Comparison of ENCODE assay signal across 10 cellular contexts in the genomic region with DNA sequence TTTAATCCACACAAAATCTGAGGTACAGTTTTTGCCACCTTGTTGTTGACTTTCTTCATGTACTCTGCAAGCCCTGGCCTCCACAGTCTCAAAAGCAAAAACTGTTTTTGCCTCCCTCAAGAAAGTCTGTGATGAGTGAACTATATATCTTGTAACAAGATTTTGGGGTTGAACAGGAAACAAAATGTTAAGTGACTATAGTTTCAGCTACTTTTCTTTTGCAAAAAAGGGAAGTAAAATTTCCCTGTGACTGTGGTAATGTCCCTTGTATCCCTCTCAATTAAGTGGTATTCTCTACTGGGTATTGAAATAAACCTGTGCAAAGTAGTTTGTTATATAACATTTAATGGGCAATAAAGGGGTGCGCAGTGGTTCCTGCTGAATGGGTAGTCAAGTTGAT. TPM values are rescaled to one million over a fixed set of nuclear protein-coding genes. Genes with fewer than 3 reads are reported as not detected.
DNase-seq lines count a peak whose midpoint lies in the region; ATAC-seq and TF ChIP-seq lines count a peak whose summit lies in the region.
"Had no signal": no experiment of that assay in that cellular context is flagged by ENCODE, and none has a peak within 500 bp of the region (broad histone marks: within the 10 kb centered on the region; RNA-seq: fewer than 3 reads in every experiment).

No MANE protein-coding gene starts in this region.

- no TSS peak for BruUV-seq in Calu3 (replicated peaks; lab: Mats Ljungman, UMichigan)

- peaks cover 59% of the 10 kb centered on the region for H3K4me1 Mint-ChIP-seq in activated naive CD8-positive, alpha-beta T cell treated with anti-CD3 and anti-CD28 coated beads for 36 hours
- H3K4me1 Mint-ChIP-seq in Calu3 (ENCODE audit: low read depth, unreplicated experiment) (peaks cover 42% of the 10 kb centered on the region), glutamatergic neuron (ENCODE audit: low read depth, unreplicated experiment) (peaks cover 11% of the 10 kb centered on the region)

- no peak overlapping the region for H3K4me3 ChIP-seq in uterus
- H3K4me3 ChIP-seq: testis had no signal

- H3K4me1 ChIP-seq in uterus = peaks cover 0 to 6% of the 10 kb centered on the region in 2 donors
- H3K4me1 ChIP-seq: testis had no signal

- intact Hi-C loops in Calu3 (cut with micrococcal nuclease; ENCODE audit: unreplicated experiment) = no loop called here
- intact Hi-C loops in uterus (cut with DNase I; ENCODE audit: low total_unique reads) = no loop called here

- no peaks in the 10 kb centered on the region for H3K9me3 Mint-ChIP-seq in activated naive CD8-positive, alpha-beta T cell treated with anti-CD3 and anti-CD28 coated beads for 36 hours
- H3K9me3 Mint-ChIP-seq in Calu3 (ENCODE audit: low read depth, unreplicated experiment) (no peaks in the 10 kb centered on the region), glutamatergic neuron (ENCODE audit: unreplicated experiment) (no peaks in the 10 kb centered on the region)

- ATAC-seq in GM21381 (IDR thresholded peaks at IDR 0.05; ENCODE audit: unreplicated experiment) = peak; percentile 48
- ATAC-seq in HG03442 (IDR thresholded peaks at IDR 0.05; ENCODE audit: unreplicated experiment) = peak; percentile 65

- no peak overlapping the region for H3K27ac ChIP-seq in uterus
- H3K27ac ChIP-seq: testis had no signal

- no peaks in the 10 kb centered on the region for H3K9me3 ChIP-seq in uterus
- H3K9me3 ChIP-seq: testis had no signal

- no peak for TF ChIP-seq POLR2A in uterus (IDR thresholded peaks at IDR 0.05)

- DNase-seq in GDM1 (lab: John Stamatoyannopoulos, UW) (peak; percentile 27), Calu3 (no peak), uterus (no peak), glutamatergic neuron (no peak), GM03348 (ENCODE audit: low spot score) (no peak)
- DNase-seq in activated naive CD8-positive, alpha-beta T cell treated with anti-CD3 and anti-CD28 coated beads for 36 hours = no peak
- DNase-seq: testis had no signal

- H3K27ac Mint-ChIP-seq in activated naive CD8-positive, alpha-beta T cell treated with anti-CD3 and anti-CD28 coated beads for 36 hours = peak overlapping the region; percentile 58
- H3K27ac Mint-ChIP-seq in Calu3 (ENCODE audit: unreplicated experiment) (no peak overlapping the region), glutamatergic neuron (ENCODE audit: unreplicated experiment) (no peak overlapping the region)

- no peak overlapping the region for H3K4me3 Mint-ChIP-seq in activated naive CD8-positive, alpha-beta T cell treated with anti-CD3 and anti-CD28 coated beads for 36 hours
- H3K4me3 Mint-ChIP-seq in Calu3 (ENCODE audit: low read depth, unreplicated experiment) (no peak overlapping the region), glutamatergic neuron (ENCODE audit: unreplicated experiment) (no peak overlapping the region)

- peaks cover 29% of the 10 kb centered on the region for H3K36me3 Mint-ChIP-seq in activated naive CD8-positive, alpha-beta T cell treated with anti-CD3 and anti-CD28 coated beads for 36 hours
- H3K36me3 Mint-ChIP-seq in Calu3 (ENCODE audit: insufficient read depth, unreplicated experiment) (peaks cover 7% of the 10 kb centered on the region), glutamatergic neuron (ENCODE audit: unreplicated experiment) (no peaks in the 10 kb centered on the region)

- no peak for TF ChIP-seq CTCF in Calu3 (IDR thresholded peaks at IDR 0.05; ENCODE audit: unreplicated experiment)
- TF ChIP-seq CTCF in uterus (IDR thresholded peaks at IDR 0.05) = no peak
- TF ChIP-seq CTCF in glutamatergic neuron (IDR thresholded peaks at IDR 0.05; ENCODE audit: partially characterized antibody, unreplicated experiment) = no peak

- H3K27me3 ChIP-seq in uterus = no peaks in the 10 kb centered on the region
- H3K27me3 ChIP-seq: testis had no signal

- H3K27me3 Mint-ChIP-seq in activated naive CD8-positive, alpha-beta T cell treated with anti-CD3 and anti-CD28 coated beads for 36 hours = no peaks in the 10 kb centered on the region
- H3K27me3 Mint-ChIP-seq in Calu3 (ENCODE audit: unreplicated experiment) = no peaks in the 10 kb centered on the region
- H3K27me3 Mint-ChIP-seq in glutamatergic neuron (ENCODE audit: unreplicated experiment) = no peaks in the 10 kb centered on the region

- CTCF ChIA-PET in Calu3 (lab: Charles Lee) = no interaction called here

- no peaks in the 10 kb centered on the region for H3K36me3 ChIP-seq in uterus

RNA-seq across cellular contexts. Expression of a gene that starts 21.3 kb away (rescaled TPM):
- total RNA-seq in activated naive CD8-positive, alpha-beta T cell treated with anti-CD3 and anti-CD28 coated beads for 36 hours = not detected
- not detected in 2 replicates for total RNA-seq in Calu3 (2022)
- not detected for total RNA-seq in uterus
- total RNA-seq in glutamatergic neuron (ENCODE audit: unreplicated experiment) = not detected
- total RNA-seq: myocyte, testis had no signal
